ENCODE assay signal across 11 cellular contexts in the genomic region with DNA sequence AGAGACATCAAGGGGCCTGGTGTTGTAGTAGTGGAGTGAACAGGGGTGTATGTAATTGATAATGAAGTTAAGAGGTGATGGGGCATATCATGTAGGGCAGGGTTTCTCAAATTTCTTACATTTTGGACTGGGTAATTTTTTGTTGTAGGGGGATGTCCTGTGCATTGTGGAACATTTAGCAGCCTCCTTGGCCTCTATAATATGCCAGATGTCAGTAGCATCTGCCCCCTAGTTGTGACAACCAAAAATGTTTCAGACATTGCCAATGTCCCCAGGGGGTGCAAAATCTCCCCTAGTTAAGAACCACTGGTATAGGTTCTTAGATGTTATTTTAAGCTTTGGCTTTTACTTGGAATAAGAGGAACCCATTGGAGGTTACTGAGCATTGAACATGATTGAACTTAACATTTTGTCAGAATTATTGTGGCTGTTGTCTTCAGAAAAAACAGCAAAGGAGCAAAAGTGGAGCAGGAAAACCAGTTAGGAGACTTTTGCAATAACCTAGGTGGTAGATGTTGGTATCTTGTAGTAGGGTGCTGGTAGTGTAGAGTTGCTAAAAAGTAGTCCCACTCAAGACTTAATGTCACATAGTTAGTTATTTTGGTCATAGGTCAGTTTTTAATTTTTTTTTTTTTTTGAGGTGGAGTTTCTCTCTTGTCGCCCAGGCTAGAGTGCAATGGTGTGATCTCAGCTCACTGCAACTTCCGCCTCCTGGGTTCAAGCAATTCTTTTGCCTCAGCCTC. TPM values are rescaled to one million over a fixed set of nuclear protein-coding genes. Genes with fewer than 3 reads are reported as not detected.
DNase-seq lines count a peak whose midpoint lies in the region; ATAC-seq and TF ChIP-seq lines count a peak whose summit lies in the region.
"Had no signal": no experiment of that assay in that cellular context is flagged by ENCODE, and none has a peak within 500 bp of the region (broad histone marks: within the 10 kb centered on the region; RNA-seq: fewer than 3 reads in every experiment).

No MANE protein-coding gene starts in this region.

- no peak overlapping the region for H3K4me3 ChIP-seq in retinal pigment epithelial cell (ENCODE audit: low read length)

- TF ChIP-seq CTCF in retinal pigment epithelial cell (conservative IDR thresholded peaks at IDR 0.05; ENCODE audit: low read depth, low read length), result peak; percentile 7

- DNase-seq in NCI-H2171 treated with DMSO at 0.1 percent for 48 hours (lab: John Stamatoyannopoulos, UW) (peak; percentile 14), NCI-H2171 (lab: John Stamatoyannopoulos, UW) (no peak), RPMI7951 (ENCODE audit: low read depth) (peak; percentile 19), retinal pigment epithelial cell (ENCODE audit: low read depth) (no peak), foreskin melanocyte (no peak), H4 (ENCODE audit: low spot score) (no peak)
- DNase-seq: DMS79, NCI-H2029, nephron progenitor cell had no signal

- ATAC-seq in HG02678 (IDR thresholded peaks at IDR 0.05; ENCODE audit: unreplicated experiment) (peak; percentile 57), GM18520 (IDR thresholded peaks at IDR 0.05; ENCODE audit: unreplicated experiment) (no peak)

RNA-seq across cellular contexts. Expression of gene ZNF326, which starts 6.2 kb away (rescaled TPM):
- total RNA-seq in RPMI7951 (2014; rRNA removed; shearing (Covaris generic)), result 6.3 and 7.9 TPM in 2 replicates
- 3.2 and 5.7 TPM in 2 replicates for total RNA-seq in H4 (2014; rRNA removed; shearing (Covaris generic))

Comparison
In these comparisons a context has a peak if more than half of its experiments do, and no peak if none do; other contexts are left out.
1. DNase-seq: peak in NCI-H2171 treated with DMSO at 0.1 percent for 48 hours (single experiment) and RPMI7951 (single experiment); none in NCI-H2171 (single experiment), retinal pigment epithelial cell (single experiment), foreskin melanocyte (single experiment) and H4 (single experiment).